ENCODE assay signal across 9 cellular contexts in the genomic region with DNA sequence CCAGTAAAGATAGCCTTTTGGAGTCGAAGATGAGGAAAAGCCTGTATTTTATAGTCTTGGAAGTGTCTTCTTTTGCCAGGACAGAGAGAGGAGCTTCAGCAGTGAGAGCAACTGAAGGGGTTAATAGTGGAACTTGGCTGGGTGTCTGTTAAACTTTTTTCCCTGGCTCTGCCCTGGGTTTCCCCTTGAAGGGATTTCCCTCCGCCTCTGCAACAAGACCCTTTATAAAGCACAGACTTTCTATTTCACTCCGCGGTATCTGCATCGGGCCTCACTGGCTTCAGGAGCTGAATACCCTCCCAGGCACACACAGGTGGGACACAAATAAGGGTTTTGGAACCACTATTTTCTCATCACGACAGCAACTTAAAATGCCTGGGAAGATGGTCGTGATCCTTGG. TPM values are rescaled to one million over a fixed set of nuclear protein-coding genes. Genes with fewer than 3 reads are reported as not detected.
DNase-seq lines count a peak whose midpoint lies in the region; ATAC-seq, FAIRE-seq and TF ChIP-seq lines count a peak whose summit lies in the region.
"Had no signal": no experiment of that assay in that cellular context is flagged by ENCODE, and none has a peak within 500 bp of the region (broad histone marks: within the 10 kb centered on the region; RNA-seq: fewer than 3 reads in every experiment).

A gene with protein sequence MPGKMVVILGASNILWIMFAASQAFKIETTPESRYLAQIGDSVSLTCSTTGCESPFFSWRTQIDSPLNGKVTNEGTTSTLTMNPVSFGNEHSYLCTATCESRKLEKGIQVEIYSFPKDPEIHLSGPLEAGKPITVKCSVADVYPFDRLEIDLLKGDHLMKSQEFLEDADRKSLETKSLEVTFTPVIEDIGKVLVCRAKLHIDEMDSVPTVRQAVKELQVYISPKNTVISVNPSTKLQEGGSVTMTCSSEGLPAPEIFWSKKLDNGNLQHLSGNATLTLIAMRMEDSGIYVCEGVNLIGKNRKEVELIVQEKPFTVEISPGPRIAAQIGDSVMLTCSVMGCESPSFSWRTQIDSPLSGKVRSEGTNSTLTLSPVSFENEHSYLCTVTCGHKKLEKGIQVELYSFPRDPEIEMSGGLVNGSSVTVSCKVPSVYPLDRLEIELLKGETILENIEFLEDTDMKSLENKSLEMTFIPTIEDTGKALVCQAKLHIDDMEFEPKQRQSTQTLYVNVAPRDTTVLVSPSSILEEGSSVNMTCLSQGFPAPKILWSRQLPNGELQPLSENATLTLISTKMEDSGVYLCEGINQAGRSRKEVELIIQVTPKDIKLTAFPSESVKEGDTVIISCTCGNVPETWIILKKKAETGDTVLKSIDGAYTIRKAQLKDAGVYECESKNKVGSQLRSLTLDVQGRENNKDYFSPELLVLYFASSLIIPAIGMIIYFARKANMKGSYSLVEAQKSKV (plus strand): TSS at position 253 of the 400 bp plus-strand sequence. CDS start 119 bp downstream, at position 372.

- H3K27ac ChIP-seq in esophagus squamous epithelium (peak within 1 kb of the TSS in 3 of 4 donors; percentile 35 to 67 (median 62)), pancreas (peak within 1 kb of the TSS in 2 of 4 donors; percentile 57 to 62), caudate nucleus (ENCODE audit: low read depth, low read length) (no peak within 1 kb of the TSS)
- H3K27ac ChIP-seq: KMS-11 had no signal

- H3K9me3 ChIP-seq in esophagus squamous epithelium (no peaks in the 10 kb centered on the region), pancreas (no peaks in the 10 kb centered on the region)

- H3K4me1 ChIP-seq in esophagus squamous epithelium (peaks cover 0 to 4% (median 0%) of the 10 kb centered on the region in 3 donors), pancreas (no peaks in the 10 kb centered on the region)

- no peak for TF ChIP-seq CTCF in GM10266 (IDR thresholded peaks at IDR 0.05; ENCODE audit: control insufficient read depth, insufficient read depth, low read depth, missing control alignments)
- no peak for TF ChIP-seq CTCF in esophagus squamous epithelium (IDR thresholded peaks at IDR 0.05)
- TF ChIP-seq CTCF in pancreas (IDR thresholded peaks at IDR 0.05), result no peak

- no peak for TF ChIP-seq POLR2A in esophagus squamous epithelium (IDR thresholded peaks at IDR 0.05)

- WGBS in esophagus squamous epithelium, 2 donors, result 12 to 19% methylated on average over 7 of the region's 7 CpGs
- 10 to 12% methylated on average over 7 of the region's 7 CpGs for WGBS in pancreas, 2 donors

- H3K36me3 ChIP-seq in esophagus squamous epithelium (no peaks in the 10 kb centered on the region), pancreas (no peaks in the 10 kb centered on the region)

- ATAC-seq in HG02884 (IDR thresholded peaks at IDR 0.05; ENCODE audit: unreplicated experiment) (peak; percentile 64), pancreas (peak in 3 of 4 donors; percentile 40 to 65 (median 57)), HG03196 (IDR thresholded peaks at IDR 0.05; ENCODE audit: unreplicated experiment) (no peak)

- intact Hi-C loops in esophagus squamous epithelium (cut with DNase I) (no loop called here), pancreas (cut with DNase I) (no loop called here)

- DNase-seq in GM10266 (ENCODE audit: extremely low spot score), result peak; percentile 33
- no peak for DNase-seq in esophagus squamous epithelium (lab: John Stamatoyannopoulos, UW)
- no peak for DNase-seq in pancreas
- no peak for DNase-seq in activated CD4-positive, alpha-beta T cell treated with anti-CD3 and anti-CD28 coated beads, Interleukin-2, amount 50 U/mL, for 4 hours
- DNase-seq in caudate nucleus (lab: John Stamatoyannopoulos, UW), result no peak
- DNase-seq in DMS53 treated with DMSO at 0.1 percent for 48 hours (lab: John Stamatoyannopoulos, UW; ENCODE audit: unreplicated experiment), result no peak

- peak within 1 kb of the TSS in 3 of 4 donors; percentile 9 to 54 (median 27) for H3K4me3 ChIP-seq in esophagus squamous epithelium
- H3K4me3 ChIP-seq in pancreas, result peak within 1 kb of the TSS in 2 of 4 donors; percentile 22 to 40

- no peaks in the 10 kb centered on the region for H3K27me3 ChIP-seq in esophagus squamous epithelium
- H3K27me3 ChIP-seq in pancreas, result no peaks in the 10 kb centered on the region

- FAIRE-seq in pancreas (lab: Jason Lieb, UNC), result no peak

RNA-seq across cellular contexts. Expression of the gene that starts here (rescaled TPM):
- 1 to 10 TPM in 3 of 4 donors, not detected in 1; 1.1 to 3.8 (median 2.8) TPM for total RNA-seq in esophagus squamous epithelium
- total RNA-seq in pancreas, result 10 to 100 TPM in 4 of 6 donors, 1 to 10 TPM in 2; 4.3 to 98.5 (median 15.2) TPM
- polyA plus RNA-seq in pancreas, result 10 to 100 TPM in 1 of 2 donors, 1 to 10 TPM in 1; 8.4 to 10.3 TPM
